In the genomic region with DNA sequence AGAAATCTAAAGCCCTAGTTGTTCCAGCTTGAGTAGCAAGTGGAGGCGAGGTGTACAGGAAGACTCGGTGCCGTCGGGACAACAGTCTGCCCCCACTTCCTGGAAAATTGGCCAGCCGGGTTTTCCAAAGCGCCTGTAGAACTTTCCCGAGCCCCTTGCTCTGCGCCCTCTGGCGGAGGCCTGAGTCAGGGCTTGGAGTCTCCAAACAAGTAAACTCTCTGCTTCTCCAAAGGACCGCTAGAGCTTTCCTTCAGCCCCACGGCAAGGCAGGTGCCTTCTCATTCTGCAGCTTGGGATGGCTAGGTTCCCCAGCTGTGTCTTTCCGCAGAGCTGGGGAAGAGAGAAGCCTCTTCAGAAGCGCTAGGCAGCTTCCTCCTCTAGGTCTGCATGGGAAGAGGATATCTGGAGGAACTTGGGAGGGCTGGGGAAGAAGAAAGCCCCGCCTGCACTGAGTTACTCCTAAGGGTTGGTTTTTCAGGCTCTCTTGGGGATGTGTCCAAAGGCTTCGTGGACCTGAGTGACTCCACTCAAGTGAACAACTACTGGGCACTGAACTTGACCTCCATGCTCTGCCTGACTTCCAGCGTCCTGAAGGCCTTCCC, we compare ENCODE assay signal across 8 cellular contexts. TPM values are rescaled to one million over a fixed set of nuclear protein-coding genes. Genes with fewer than 3 reads are reported as not detected.
A peak's percentile ranks its signal among the peaks of the same experiment; 100 is the strongest.
DNase-seq lines count a peak whose midpoint lies in the region; ATAC-seq and TF ChIP-seq lines count a peak whose summit lies in the region.

No MANE protein-coding gene starts in this region.

- H3K27ac ChIP-seq in GM23248 (peak overlapping the region; percentile 80), Karpas-422 (ENCODE audit: low read length) (no peak overlapping the region), Peyer's patch (peak overlapping the region; percentile 65 to 92 (median 80)), gastroesophageal sphincter (peak overlapping the region; percentile 64 to 94 (median 92)), testis (peak overlapping the region; percentile 86 to 88)

- H3K79me2 ChIP-seq in GM23248 (ENCODE audit: insufficient read depth) (no peaks in the 10 kb centered on the region), Karpas-422 (ENCODE audit: low read length) (no peaks in the 10 kb centered on the region)

- TF ChIP-seq POLR2A in Peyer's patch (IDR thresholded peaks at IDR 0.05): no peak
- no peak for TF ChIP-seq POLR2A in gastroesophageal sphincter (IDR thresholded peaks at IDR 0.05)
- no peak for TF ChIP-seq POLR2A in testis (IDR thresholded peaks at IDR 0.05)

- H3K27me3 ChIP-seq in GM23248 (replicated peaks; ENCODE audit: insufficient read depth): no peaks in the 10 kb centered on the region
- H3K27me3 ChIP-seq in Karpas-422 (ENCODE audit: low read length): no peaks in the 10 kb centered on the region
- H3K27me3 ChIP-seq in Peyer's patch: no peaks in the 10 kb centered on the region
- H3K27me3 ChIP-seq in gastroesophageal sphincter: no peaks in the 10 kb centered on the region
- no peaks in the 10 kb centered on the region for H3K27me3 ChIP-seq in testis

- H3K9me3 Mint-ChIP-seq in activated naive CD4-positive, alpha-beta T cell treated with anti-CD3 and anti-CD28 coated beads, Interleukin-2, amount 10 ng/mL, durations not matched to agents 7 days and 5 days: no peaks in the 10 kb centered on the region
- no peaks in the 10 kb centered on the region for H3K9me3 Mint-ChIP-seq in neural crest cell

- peak overlapping the region; percentile 90 for H3K4me3 ChIP-seq in GM23248
- peak overlapping the region; percentile 7; the same call in 1 of the 2 replicates for H3K4me3 ChIP-seq in Karpas-422 (ENCODE audit: low read length)
- peak overlapping the region; percentile 54 to 94 (median 76) for H3K4me3 ChIP-seq in Peyer's patch
- peak overlapping the region; percentile 59 to 81 for H3K4me3 ChIP-seq in gastroesophageal sphincter
- H3K4me3 ChIP-seq in testis: peak overlapping the region; percentile 62 to 68

- peak overlapping the region; percentile 90 for H3K4me2 ChIP-seq in GM23248 (ENCODE audit: unreplicated experiment)
- peak overlapping the region; percentile 31 for H3K4me2 ChIP-seq in Karpas-422 (ENCODE audit: low read depth, low read length, poor library complexity, severe bottlenecking)

- H3F3A ChIP-seq in GM23248 (ENCODE audit: insufficient read depth): 0 out of 2 replicates have a peak, but pooled peaks cover 9% of the 10 kb centered on the region

- no peaks in the 10 kb centered on the region for H3K36me3 Mint-ChIP-seq in activated naive CD4-positive, alpha-beta T cell treated with anti-CD3 and anti-CD28 coated beads, Interleukin-2, amount 10 ng/mL, durations not matched to agents 7 days and 5 days
- H3K36me3 Mint-ChIP-seq in neural crest cell (ENCODE audit: low read depth): no peaks in the 10 kb centered on the region

- no peaks in the 10 kb centered on the region for H3K36me3 ChIP-seq in GM23248 (ENCODE audit: low read depth)
- no peaks in the 10 kb centered on the region for H3K36me3 ChIP-seq in Karpas-422 (ENCODE audit: insufficient read depth, low read length)
- peaks cover 0 to 10% (median 0%) of the 10 kb centered on the region in 3 donors for H3K36me3 ChIP-seq in Peyer's patch
- H3K36me3 ChIP-seq in gastroesophageal sphincter: peaks cover 0 to 38% of the 10 kb centered on the region in 2 donors
- no peaks in the 10 kb centered on the region for H3K36me3 ChIP-seq in testis (ENCODE audit: low read depth, missing control alignments)

- no peaks in the 10 kb centered on the region for H3K9me2 ChIP-seq in GM23248 (ENCODE audit: insufficient read depth)
- H3K9me2 ChIP-seq in Karpas-422 (replicated peaks; ENCODE audit: insufficient read depth, low read length): no peaks in the 10 kb centered on the region

- no peak overlapping the region for H3K27ac Mint-ChIP-seq in activated naive CD4-positive, alpha-beta T cell treated with anti-CD3 and anti-CD28 coated beads, Interleukin-2, amount 10 ng/mL, durations not matched to agents 7 days and 5 days
- no peak overlapping the region for H3K27ac Mint-ChIP-seq in neural crest cell (ENCODE audit: unreplicated experiment)

- H3K9me3 ChIP-seq in GM23248 (ENCODE audit: low read depth): no peaks in the 10 kb centered on the region
- no peaks in the 10 kb centered on the region for H3K9me3 ChIP-seq in Karpas-422 (ENCODE audit: low read length)
- no peaks in the 10 kb centered on the region for H3K9me3 ChIP-seq in Peyer's patch
- no peaks in the 10 kb centered on the region for H3K9me3 ChIP-seq in gastroesophageal sphincter
- no peaks in the 10 kb centered on the region for H3K9me3 ChIP-seq in testis

- peaks cover 81% of the 10 kb centered on the region for H3K27me3 Mint-ChIP-seq in activated naive CD4-positive, alpha-beta T cell treated with anti-CD3 and anti-CD28 coated beads, Interleukin-2, amount 10 ng/mL, durations not matched to agents 7 days and 5 days
- peaks cover 57% of the 10 kb centered on the region for H3K27me3 Mint-ChIP-seq in neural crest cell (ENCODE audit: low read depth)

- H3K4me3 Mint-ChIP-seq in activated naive CD4-positive, alpha-beta T cell treated with anti-CD3 and anti-CD28 coated beads, Interleukin-2, amount 10 ng/mL, durations not matched to agents 7 days and 5 days: peak overlapping the region; percentile 66
- H3K4me3 Mint-ChIP-seq in neural crest cell: peak overlapping the region; percentile 87

- intact Hi-C loops in testis (cut with DNase I; ENCODE audit: low total_unique reads): no loop called here

- peak overlapping the region; percentile 99 for H2AFZ ChIP-seq in GM23248
- no peak overlapping the region for H2AFZ ChIP-seq in Karpas-422 (ENCODE audit: low read length)

- in situ Hi-C loops in GM23248 (cut with MboI): no loop called here

- peaks cover 8% of the 10 kb centered on the region for H3K4me1 Mint-ChIP-seq in activated naive CD4-positive, alpha-beta T cell treated with anti-CD3 and anti-CD28 coated beads, Interleukin-2, amount 10 ng/mL, durations not matched to agents 7 days and 5 days
- H3K4me1 Mint-ChIP-seq in neural crest cell: peaks cover 9% of the 10 kb centered on the region

- peak; percentile 83 for ATAC-seq in gastroesophageal sphincter

- H3K4me1 ChIP-seq in GM23248 (ENCODE audit: insufficient read depth) (no peaks in the 10 kb centered on the region), Karpas-422 (ENCODE audit: low read length) (no peaks in the 10 kb centered on the region; the same call in 1 of the 2 replicates), Peyer's patch (peaks cover 0 to 31% (median 3%) of the 10 kb centered on the region in 4 donors), gastroesophageal sphincter (peaks cover 3 to 40% (median 18%) of the 10 kb centered on the region in 3 donors), testis (peaks cover 13% of the 10 kb centered on the region)

- 10% methylated on average over 15 to 16 of the region's 16 CpGs for WGBS in GM23248 (ENCODE audit: low coverage in 1 of 2, low lambda C conversion rate in 2 of 2, missing lambda C conversion rate in 2 of 2), 2 experiments
- WGBS in gastroesophageal sphincter (ENCODE audit: low coverage in 1 of 2), 2 donors: 0 to 2% methylated on average over 1 to 9 of the region's 16 CpGs
- 7 to 12% methylated on average over 14 to 15 of the region's 16 CpGs for WGBS in testis, 2 donors

- no peak for TF ChIP-seq EP300 in gastroesophageal sphincter (IDR thresholded peaks at IDR 0.05)

- TF ChIP-seq CTCF in Peyer's patch (IDR thresholded peaks at IDR 0.05) (peak; percentile 13 to 88 (median 76)), gastroesophageal sphincter (IDR thresholded peaks at IDR 0.05) (peak; percentile 82 to 92 (median 88)), neural crest cell (conservative IDR thresholded peaks at IDR 0.05) (peak; percentile 92), testis (IDR thresholded peaks at IDR 0.05) (peak; percentile 76 to 86 (median 82))

- H3K9ac ChIP-seq in GM23248 (peak overlapping the region; percentile 83), Karpas-422 (ENCODE audit: low read length) (no peak overlapping the region)

- DNase-seq in DMS79 (lab: John Stamatoyannopoulos, UW) (peak; percentile 79), GM23248 (peak; percentile 93), Karpas-422 (peak; percentile 61), Peyer's patch (peak; percentile 62 to 93 (median 89)), neural crest cell (ENCODE audit: low read depth, low spot score) (peak; percentile 89), testis (peak; percentile 93)
- peak; percentile 63 for DNase-seq in activated naive CD4-positive, alpha-beta T cell treated with anti-CD3 and anti-CD28 coated beads, Interleukin-2, amount 10 ng/mL, durations not matched to agents 7 days and 5 days

- H4K20me1 ChIP-seq in GM23248 (ENCODE audit: insufficient read depth) (no peaks in the 10 kb centered on the region), Karpas-422 (ENCODE audit: insufficient read depth, low read depth, low read length) (no peaks in the 10 kb centered on the region)

- CTCF ChIA-PET in activated naive CD4-positive, alpha-beta T cell treated with anti-CD3 and anti-CD28 coated beads, Interleukin-2, amount 10 ng/mL, durations not matched to agents 7 days and 5 days (lab: Charles Lee): interaction anchor here (0.8 to 3.1 kb wide), 19 partner anchors 9 to 1342 kb away, joined by 3 to 13 read pairs (median 4); no protein-coding TSS in a partner anchor

RNA-seq across cellular contexts. Expression of a gene that starts 0.7 kb away (rescaled TPM):
- 21.1 and 39.0 TPM in 2 replicates for total RNA-seq in GM23248 (2014; rRNA removed; shearing (Covaris generic))
- 17.1 and 19.6 TPM in 2 replicates for polyA plus RNA-seq in GM23248 (2016; fragmentation: Nextera tagmentation; extraction: Ambion mirVana)
- 1.6 TPM in 1 of 2 replicates, not detected in the other for total RNA-seq in Karpas-422 (2014; rRNA removed; shearing (Covaris generic); ENCODE audit: low replicate concordance)
- total RNA-seq in Peyer's patch: 10 to 100 TPM; 28.1 to 66.0 (median 52.1) TPM
- 10 to 100 TPM; 26.1 to 48.5 (median 39.4) TPM for total RNA-seq in gastroesophageal sphincter
- 5.8 and 6.3 TPM in 2 replicates for total RNA-seq in neural crest cell
- total RNA-seq in testis: 10 to 100 TPM; 21.7 to 27.6 TPM
- 15.7 TPM for polyA plus RNA-seq in testis (ENCODE audit: insufficient read depth, low read depth, low replicate concordance)

RNA-seq across cellular contexts. Expression of a gene that starts 29.4 kb away (rescaled TPM):
- total RNA-seq in GM23248 (2014; rRNA removed; shearing (Covaris generic)): not detected in 2 replicates
- polyA plus RNA-seq in GM23248 (2016; fragmentation: Nextera tagmentation; extraction: Ambion mirVana) (not detected in 2 replicates), testis (ENCODE audit: insufficient read depth, low read depth, low replicate concordance) (4.5 TPM)
- not detected in 2 replicates for total RNA-seq in Karpas-422 (2014; rRNA removed; shearing (Covaris generic); ENCODE audit: low replicate concordance)
- total RNA-seq in Peyer's patch (10 to 100 TPM in 1 of 4 donors, 1 to 10 TPM in 2, not detected in 1; 1.1 to 10.0 (median 3.4) TPM), gastroesophageal sphincter (under 1 TPM in 1 of 4 donors, not detected in 3; 0.15 TPM), neural crest cell (not detected in 2 replicates), testis (10 to 100 TPM; 11.3 to 13.2 TPM)

Comparison
In these comparisons a context has a peak if more than half of its experiments do, and no peak if none do; other contexts are left out.
1. H3K4me3 ChIP-seq: peak in every context shown above with its lines; median percentile 90 in GM23248; 76 in Peyer's patch; 70 in gastroesophageal sphincter; 65 in testis; 7 in Karpas-422.